16 cellular contexts compared by ENCODE assay signal in the genomic region with DNA sequence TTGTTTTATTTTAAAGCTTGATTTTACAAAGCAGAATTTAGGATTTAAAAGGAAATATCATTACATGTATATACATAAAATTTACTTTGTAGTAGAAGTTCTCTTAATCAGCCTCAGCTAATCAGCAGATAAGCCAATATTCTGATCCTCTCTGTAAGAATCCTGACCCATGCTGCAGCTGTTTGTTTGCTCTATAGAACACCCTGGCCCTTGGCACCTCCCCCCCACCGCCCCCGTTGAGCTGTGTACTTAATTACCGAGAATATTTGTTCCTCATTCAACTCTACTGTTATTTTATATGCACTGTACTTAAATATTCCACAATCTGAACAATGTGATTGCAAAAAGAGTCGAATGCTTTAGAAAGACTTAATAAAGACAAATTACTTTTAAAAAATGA.
DNase-seq lines count a peak whose midpoint lies in the region; ATAC-seq and TF ChIP-seq lines count a peak whose summit lies in the region.
"Had no signal": no experiment of that assay in that cellular context is flagged by ENCODE, and none has a peak within 500 bp of the region (broad histone marks: within the 10 kb centered on the region; RNA-seq: fewer than 3 reads in every experiment).

No MANE protein-coding gene starts in this region.

- H3K4me1 ChIP-seq in upper lobe of left lung: no peaks in the 10 kb centered on the region
- H3K4me1 ChIP-seq: BLaER1 treated with 17β-estradiol and CSF1 and Interleukin-3, amounts not matched to agents 10 nM and 100 nM had no signal

- no peak overlapping the region for H3K27ac ChIP-seq in upper lobe of left lung
- H3K27ac ChIP-seq: BLaER1 treated with 17β-estradiol and CSF1 and Interleukin-3, amounts not matched to agents 10 nM and 100 nM had no signal

- 34 to 54% methylated on average over 4 of the region's 4 CpGs for WGBS in upper lobe of left lung, 2 donors

- H3K27me3 ChIP-seq in upper lobe of left lung: no peaks in the 10 kb centered on the region
- H3K27me3 ChIP-seq: BLaER1 treated with 17β-estradiol and CSF1 and Interleukin-3, amounts not matched to agents 10 nM and 100 nM had no signal

- no peak for TF ChIP-seq POLR2A in upper lobe of left lung (IDR thresholded peaks at IDR 0.05)

- no peak overlapping the region for H3K4me3 ChIP-seq in upper lobe of left lung
- H3K4me3 ChIP-seq: BLaER1 treated with 17β-estradiol and CSF1 and Interleukin-3, amounts not matched to agents 10 nM and 100 nM; HAP-1 had no signal

- TF ChIP-seq CTCF in upper lobe of left lung (IDR thresholded peaks at IDR 0.05): no peak

- H3K36me3 ChIP-seq in upper lobe of left lung: no peaks in the 10 kb centered on the region
- H3K36me3 ChIP-seq: BLaER1 treated with 17β-estradiol and CSF1 and Interleukin-3, amounts not matched to agents 10 nM and 100 nM; HAP-1 had no signal

- no peak for TF ChIP-seq EP300 in upper lobe of left lung (IDR thresholded peaks at IDR 0.05)

- DNase-seq in NCI-H748 (lab: John Stamatoyannopoulos, UW; ENCODE audit: unreplicated experiment) (peak; percentile 5), NCI-H748 treated with DMSO at 0.1 percent for 48 hours (lab: John Stamatoyannopoulos, UW) (no peak), NCI-H1417 treated with DMSO at 0.1 percent for 48 hours (lab: John Stamatoyannopoulos, UW) (peak; percentile 12), NCI-H82 treated with DMSO at 0.1 percent for 48 hours (lab: John Stamatoyannopoulos, UW; ENCODE audit: unreplicated experiment) (peak; percentile 86), upper lobe of left lung (no peak), NCI-H2196 treated with DMSO at 0.1 percent for 48 hours (lab: John Stamatoyannopoulos, UW; ENCODE audit: unreplicated experiment) (no peak)
- DNase-seq: 8988T; AML-193; CD4-positive, CD25-positive, alpha-beta regulatory T cell; DMS 273 treated with DMSO at 0.1 percent for 48 hours; DMS79 treated with DMSO at 0.1 percent for 48 hours; EL; GOT3 had no signal

- no peaks in the 10 kb centered on the region for H3K9me3 ChIP-seq in upper lobe of left lung
- H3K9me3 ChIP-seq: BLaER1 treated with 17β-estradiol and CSF1 and Interleukin-3, amounts not matched to agents 10 nM and 100 nM; HAP-1 had no signal

- ATAC-seq in upper lobe of left lung (ENCODE audit: low FRiP score in 2 of 2): no peak
- ATAC-seq in HG02759 (IDR thresholded peaks at IDR 0.05; ENCODE audit: unreplicated experiment): no peak

Comparison
In these comparisons a context has a peak if more than half of its experiments do, and no peak if none do; other contexts are left out.
1. DNase-seq: peak in NCI-H748 (single experiment), NCI-H1417 treated with DMSO at 0.1 percent for 48 hours (single experiment) and NCI-H82 treated with DMSO at 0.1 percent for 48 hours (single experiment); none in NCI-H748 treated with DMSO at 0.1 percent for 48 hours (single experiment), upper lobe of left lung (0 of 2) and NCI-H2196 treated with DMSO at 0.1 percent for 48 hours (single experiment).